ENCODE assay signal across 8 cellular contexts in genomic region chr9:36855443-36856315, GRCh38.
DNase-seq lines count a peak whose midpoint lies in the region; ATAC-seq and FAIRE-seq lines count a peak whose summit lies in the region.

No MANE protein-coding gene starts in this region.

- ATAC-seq in HG03025 (IDR thresholded peaks at IDR 0.05; ENCODE audit: low FRiP score, unreplicated experiment) (no peak), HG03108 (IDR thresholded peaks at IDR 0.05; ENCODE audit: unreplicated experiment) (no peak)

- peak; percentile 18 for FAIRE-seq in GM19239 (lab: Jason Lieb, UNC)

- DNase-seq in AML-193 (lab: John Stamatoyannopoulos, UW) (peak; percentile 1 to 10), GM19239 (ENCODE audit: insufficient read length, low spot score) (peak; percentile 63), NCI-H748 treated with DMSO at 0.1 percent for 48 hours (lab: John Stamatoyannopoulos, UW) (peak; percentile 46), cerebellar cortex (ENCODE audit: low spot score) (peak; percentile 6), putamen (ENCODE audit: low spot score) (no peak)
- peak in 2 of 3 donors; percentile 12 to 30 for DNase-seq in stimulated activated CD4-positive, alpha-beta T cell treated with anti-CD3 and anti-CD28 coated beads, TNF-alpha, amount 100 ng/mL, for 48 hours (ENCODE audit: low read depth in 3 of 3)
